ENCODE assay signal across 15 cellular contexts in genomic region chr18:24246143-24246542, GRCh38.
DNase-seq lines count a peak whose midpoint lies in the region; ATAC-seq and TF ChIP-seq lines count a peak whose summit lies in the region.
"Had no signal": no experiment of that assay in that cellular context is flagged by ENCODE, and none has a peak within 500 bp of the region (broad histone marks: within the 10 kb centered on the region; RNA-seq: fewer than 3 reads in every experiment).

No MANE protein-coding gene starts in this region.

- no peak overlapping the region for H3K4me3 Mint-ChIP-seq in activated T-helper 2 cell treated with anti-CD3 and anti-CD28 coated beads, Interferon-gamma antibody, Interleukin-2, Interleukin-4, amounts not matched to agents 10 μg/mL and 5 μg/mL and 100 μg/mL, durations not matched to agents 14 hours and 24 hours and 36 hours (ENCODE audit: low read depth)
- H3K4me3 Mint-ChIP-seq: activated T-cell treated with anti-CD3 and anti-CD28 coated beads, Interleukin-2, amount 50 U/mL, for 24 hours; naive thymus-derived CD8-positive, alpha-beta T cell had no signal

- ATAC-seq in HG02610 (IDR thresholded peaks at IDR 0.05; ENCODE audit: unreplicated experiment) (peak; percentile 97), HG03442 (IDR thresholded peaks at IDR 0.05; ENCODE audit: unreplicated experiment) (peak; percentile 97)
- ATAC-seq: left cardiac atrium; naive thymus-derived CD8-positive, alpha-beta T cell had no signal

- DNase-seq in GM13977 (ENCODE audit: low spot score), result peak; percentile 32
- DNase-seq in GM19240 (ENCODE audit: insufficient read length, low spot score), result peak; percentile 11
- no peak for DNase-seq in activated T-helper 2 cell treated with anti-CD3 and anti-CD28 coated beads, Interferon-gamma antibody, Interleukin-2, Interleukin-4, amounts not matched to agents 10 μg/mL and 5 μg/mL and 100 μg/mL, durations not matched to agents 14 hours and 24 hours and 36 hours (ENCODE audit: low spot score)
- DNase-seq in T-helper 9 cell, result no peak
- DNase-seq in HuH-7.5 (ENCODE audit: low spot score), result no peak
- DNase-seq in NCI-H1436 (lab: John Stamatoyannopoulos, UW), result no peak
- DNase-seq: activated T-cell treated with anti-CD3 and anti-CD28 coated beads, Interleukin-2, amount 50 U/mL, for 24 hours; effector memory CD4-positive, alpha-beta T cell; left cardiac atrium; naive thymus-derived CD8-positive, alpha-beta T cell; NCI-H1092 treated with DMSO at 0.1 percent for 48 hours; NCI-H69; SIG-M5 had no signal

- no peaks in the 10 kb centered on the region for H3K36me3 Mint-ChIP-seq in activated T-helper 2 cell treated with anti-CD3 and anti-CD28 coated beads, Interferon-gamma antibody, Interleukin-2, Interleukin-4, amounts not matched to agents 10 μg/mL and 5 μg/mL and 100 μg/mL, durations not matched to agents 14 hours and 24 hours and 36 hours (ENCODE audit: low read depth)

- no peaks in the 10 kb centered on the region for H3K9me3 Mint-ChIP-seq in activated T-helper 2 cell treated with anti-CD3 and anti-CD28 coated beads, Interferon-gamma antibody, Interleukin-2, Interleukin-4, amounts not matched to agents 10 μg/mL and 5 μg/mL and 100 μg/mL, durations not matched to agents 14 hours and 24 hours and 36 hours
- H3K9me3 Mint-ChIP-seq: activated T-cell treated with anti-CD3 and anti-CD28 coated beads, Interleukin-2, amount 50 U/mL, for 24 hours had no signal

- H3K4me1 Mint-ChIP-seq in activated T-helper 2 cell treated with anti-CD3 and anti-CD28 coated beads, Interferon-gamma antibody, Interleukin-2, Interleukin-4, amounts not matched to agents 10 μg/mL and 5 μg/mL and 100 μg/mL, durations not matched to agents 14 hours and 24 hours and 36 hours (ENCODE audit: low read depth), result peaks cover 16% of the 10 kb centered on the region
- H3K4me1 Mint-ChIP-seq: naive thymus-derived CD8-positive, alpha-beta T cell had no signal

- intact Hi-C loops in activated T-helper 2 cell treated with anti-CD3 and anti-CD28 coated beads, Interferon-gamma antibody, Interleukin-2, Interleukin-4, amounts not matched to agents 10 μg/mL and 5 μg/mL and 100 μg/mL, durations not matched to agents 14 hours and 24 hours and 36 hours (cut with micrococcal nuclease), result no loop called here

- TF ChIP-seq CTCF in GM13977 (IDR thresholded peaks at IDR 0.05; ENCODE audit: extremely low read depth, insufficient read depth, missing control alignments), result no peak

- H3K27ac Mint-ChIP-seq in activated T-helper 2 cell treated with anti-CD3 and anti-CD28 coated beads, Interferon-gamma antibody, Interleukin-2, Interleukin-4, amounts not matched to agents 10 μg/mL and 5 μg/mL and 100 μg/mL, durations not matched to agents 14 hours and 24 hours and 36 hours, result no peak overlapping the region
- H3K27ac Mint-ChIP-seq: activated T-cell treated with anti-CD3 and anti-CD28 coated beads, Interleukin-2, amount 50 U/mL, for 24 hours; naive thymus-derived CD8-positive, alpha-beta T cell had no signal

- in situ Hi-C loops in GM13977 (cut with MboI; ENCODE audit: low pct_unique_long_range_greater_than_20kb, low sequenced_read_pairs, unreplicated experiment), result no loop called here

- peaks cover 39% of the 10 kb centered on the region for H3K27me3 Mint-ChIP-seq in activated T-helper 2 cell treated with anti-CD3 and anti-CD28 coated beads, Interferon-gamma antibody, Interleukin-2, Interleukin-4, amounts not matched to agents 10 μg/mL and 5 μg/mL and 100 μg/mL, durations not matched to agents 14 hours and 24 hours and 36 hours (ENCODE audit: low read depth)
- H3K27me3 Mint-ChIP-seq: activated T-cell treated with anti-CD3 and anti-CD28 coated beads, Interleukin-2, amount 50 U/mL, for 24 hours had no signal

Comparison
In these comparisons a context has a peak if more than half of its experiments do, and no peak if none do; other contexts are left out.
1. DNase-seq: peak in GM13977 (single experiment) and GM19240 (single experiment); none in activated T-helper 2 cell treated with anti-CD3 and anti-CD28 coated beads, Interferon-gamma antibody, Interleukin-2, Interleukin-4, amounts not matched to agents 10 μg/mL and 5 μg/mL and 100 μg/mL, durations not matched to agents 14 hours and 24 hours and 36 hours (single experiment), T-helper 9 cell (single experiment), HuH-7.5 (single experiment) and NCI-H1436 (single experiment).